11 cellular contexts compared by ENCODE assay signal in genomic region chr4:113540859-113541258, GRCh38.
A peak's percentile ranks its signal among the peaks of the same experiment; 100 is the strongest.
DNase-seq lines count a peak whose midpoint lies in the region; ATAC-seq lines count a peak whose summit lies in the region.
"Had no signal": no experiment of that assay in that cellular context is flagged by ENCODE, and none has a peak within 500 bp of the region (broad histone marks: within the 10 kb centered on the region; RNA-seq: fewer than 3 reads in every experiment).

No MANE protein-coding gene starts in this region.

- H3K27me3 Mint-ChIP-seq in activated CD8-positive, alpha-beta memory T cell treated with anti-CD3 and anti-CD28 coated beads, Interleukin-2, amount 10 ng/mL, durations not matched to agents 7 days and 5 days = no peaks in the 10 kb centered on the region
- no peaks in the 10 kb centered on the region for H3K27me3 Mint-ChIP-seq in activated T-helper 17 cell treated with anti-CD3 and anti-CD28 coated beads, Interleukin-2, amount 50 U/mL, for 72 hours

- H3K36me3 Mint-ChIP-seq in activated CD8-positive, alpha-beta memory T cell treated with anti-CD3 and anti-CD28 coated beads, Interleukin-2, amount 10 ng/mL, durations not matched to agents 7 days and 5 days = peaks cover 25% of the 10 kb centered on the region
- H3K36me3 Mint-ChIP-seq in activated T-helper 17 cell treated with anti-CD3 and anti-CD28 coated beads, Interleukin-2, amount 50 U/mL, for 72 hours (ENCODE audit: low read depth) = peaks cover 74% of the 10 kb centered on the region

- DNase-seq in activated CD8-positive, alpha-beta memory T cell treated with anti-CD3 and anti-CD28 coated beads, Interleukin-2, amount 50 U/mL, for 4 hours = peak; percentile 25
- no peak for DNase-seq in activated CD8-positive, alpha-beta memory T cell treated with anti-CD3 and anti-CD28 coated beads, Interleukin-2, amount 10 ng/mL, durations not matched to agents 7 days and 5 days
- DNase-seq in left kidney (ENCODE audit: low read depth, low spot score) (peak; percentile 18), GM19240 (ENCODE audit: insufficient read length, low spot score) (no peak), putamen (ENCODE audit: low spot score) (no peak)
- peak; percentile 18 to 27 for DNase-seq in stimulated activated CD8-positive, alpha-beta memory T cell treated with anti-CD3 and anti-CD28 coated beads, Interleukin-15, amount 100 ng/mL, for 48 hours (ENCODE audit: low read depth in 2 of 2)
- DNase-seq: amygdala, esophagus squamous epithelium, MM.1S had no signal

- no peaks in the 10 kb centered on the region for H3K9me3 Mint-ChIP-seq in activated CD8-positive, alpha-beta memory T cell treated with anti-CD3 and anti-CD28 coated beads, Interleukin-2, amount 10 ng/mL, durations not matched to agents 7 days and 5 days (ENCODE audit: low read depth)
- no peaks in the 10 kb centered on the region for H3K9me3 Mint-ChIP-seq in activated T-helper 17 cell treated with anti-CD3 and anti-CD28 coated beads, Interleukin-2, amount 50 U/mL, for 72 hours

- CTCF ChIA-PET in activated CD8-positive, alpha-beta memory T cell treated with anti-CD3 and anti-CD28 coated beads, Interleukin-2, amount 10 ng/mL, durations not matched to agents 7 days and 5 days (lab: Charles Lee) = interaction anchor here (0.7 kb wide), 1 partner anchor 146 kb away, joined by 3 read pairs; no protein-coding TSS in a partner anchor

- peaks cover 14% of the 10 kb centered on the region for H3K4me1 Mint-ChIP-seq in activated CD8-positive, alpha-beta memory T cell treated with anti-CD3 and anti-CD28 coated beads, Interleukin-2, amount 10 ng/mL, durations not matched to agents 7 days and 5 days
- H3K4me1 Mint-ChIP-seq in activated T-helper 17 cell treated with anti-CD3 and anti-CD28 coated beads, Interleukin-2, amount 50 U/mL, for 72 hours = peaks cover 13% of the 10 kb centered on the region

- H3K27ac Mint-ChIP-seq in activated CD8-positive, alpha-beta memory T cell treated with anti-CD3 and anti-CD28 coated beads, Interleukin-2, amount 10 ng/mL, durations not matched to agents 7 days and 5 days = no peak overlapping the region
- peak overlapping the region; percentile 86 for H3K27ac Mint-ChIP-seq in activated T-helper 17 cell treated with anti-CD3 and anti-CD28 coated beads, Interleukin-2, amount 50 U/mL, for 72 hours

- H3K4me3 Mint-ChIP-seq in activated CD8-positive, alpha-beta memory T cell treated with anti-CD3 and anti-CD28 coated beads, Interleukin-2, amount 10 ng/mL, durations not matched to agents 7 days and 5 days = no peak overlapping the region
- peak overlapping the region; percentile 46 for H3K4me3 Mint-ChIP-seq in activated T-helper 17 cell treated with anti-CD3 and anti-CD28 coated beads, Interleukin-2, amount 50 U/mL, for 72 hours

- ATAC-seq in activated CD8-positive, alpha-beta memory T cell treated with anti-CD3 and anti-CD28 coated beads, Interleukin-2, amount 10 ng/mL, durations not matched to agents 7 days and 5 days = no peak
- ATAC-seq in activated T-helper 17 cell treated with anti-CD3 and anti-CD28 coated beads, Interleukin-2, amount 50 U/mL, for 72 hours (replicated peaks) = peak; percentile 70
- no peak for ATAC-seq in GM21529 (IDR thresholded peaks at IDR 0.05; ENCODE audit: unreplicated experiment)

Comparison
In these comparisons a context has a peak if more than half of its experiments do, and no peak if none do; other contexts are left out.
1. DNase-seq: peak in activated CD8-positive, alpha-beta memory T cell treated with anti-CD3 and anti-CD28 coated beads, Interleukin-2, amount 50 U/mL, for 4 hours (single experiment), left kidney (single experiment) and stimulated activated CD8-positive, alpha-beta memory T cell treated with anti-CD3 and anti-CD28 coated beads, Interleukin-15, amount 100 ng/mL, for 48 hours (2 of 2); none in activated CD8-positive, alpha-beta memory T cell treated with anti-CD3 and anti-CD28 coated beads, Interleukin-2, amount 10 ng/mL, durations not matched to agents 7 days and 5 days (single experiment), GM19240 (single experiment) and putamen (single experiment).